1 cellular context compared by ENCODE assay signal in the genomic region with DNA sequence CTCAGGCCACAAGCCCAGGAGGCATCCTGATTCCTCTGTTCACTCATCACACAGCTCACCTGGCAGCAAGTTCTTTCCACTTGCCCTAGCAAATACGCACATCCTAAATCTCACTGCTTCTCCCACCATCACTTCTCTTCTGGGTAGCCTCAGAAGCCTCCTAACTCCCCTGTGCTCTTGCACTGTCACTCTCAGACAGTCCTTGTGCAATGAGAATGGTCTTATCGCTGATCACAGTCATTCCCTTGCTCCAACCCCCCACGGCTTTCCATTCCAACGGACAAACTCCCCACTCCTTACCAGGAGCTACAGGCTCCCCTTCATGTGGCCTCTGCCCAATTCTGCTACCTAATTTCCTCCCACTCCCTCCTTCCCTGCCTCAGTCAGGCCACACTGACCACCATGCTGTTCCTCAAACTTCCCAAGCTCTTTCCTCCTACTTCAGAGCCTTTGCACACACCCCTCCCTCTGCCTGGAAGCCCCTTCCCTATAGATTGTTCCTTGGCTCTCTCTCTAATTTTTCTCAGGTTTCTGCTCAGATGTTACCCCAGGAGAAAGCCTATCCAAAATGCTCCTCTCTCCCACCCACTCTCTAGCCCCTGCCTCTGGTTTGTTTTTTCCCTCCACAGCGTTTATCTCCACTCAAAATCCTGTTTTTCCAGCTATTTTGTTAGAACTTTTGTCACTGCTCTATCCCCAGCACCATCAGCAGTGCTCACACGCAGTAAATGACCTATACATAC.
TF ChIP-seq lines count a peak whose summit lies in the region.

No MANE protein-coding gene starts in this region.

TF ChIP-seq in WTC11, 78 proteins besides CTCF, POLR2A, EP300 and RAD21 (continued from another document):
- TF ChIP-seq, protein P1, sequence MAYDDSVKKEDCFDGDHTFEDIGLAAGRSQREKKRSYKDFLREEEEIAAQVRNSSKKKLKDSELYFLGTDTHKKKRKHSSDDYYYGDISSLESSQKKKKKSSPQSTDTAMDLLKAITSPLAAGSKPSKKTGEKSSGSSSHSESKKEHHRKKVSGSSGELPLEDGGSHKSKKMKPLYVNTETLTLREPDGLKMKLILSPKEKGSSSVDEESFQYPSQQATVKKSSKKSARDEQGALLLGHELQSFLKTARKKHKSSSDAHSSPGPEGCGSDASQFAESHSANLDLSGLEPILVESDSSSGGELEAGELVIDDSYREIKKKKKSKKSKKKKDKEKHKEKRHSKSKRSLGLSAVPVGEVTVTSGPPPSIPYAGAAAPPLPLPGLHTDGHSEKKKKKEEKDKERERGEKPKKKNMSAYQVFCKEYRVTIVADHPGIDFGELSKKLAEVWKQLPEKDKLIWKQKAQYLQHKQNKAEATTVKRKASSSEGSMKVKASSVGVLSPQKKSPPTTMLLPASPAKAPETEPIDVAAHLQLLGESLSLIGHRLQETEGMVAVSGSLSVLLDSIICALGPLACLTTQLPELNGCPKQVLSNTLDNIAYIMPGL (CRISPR knock-in tag; IDR thresholded peaks at IDR 0.05): no peak
- TF ChIP-seq, protein P2, sequence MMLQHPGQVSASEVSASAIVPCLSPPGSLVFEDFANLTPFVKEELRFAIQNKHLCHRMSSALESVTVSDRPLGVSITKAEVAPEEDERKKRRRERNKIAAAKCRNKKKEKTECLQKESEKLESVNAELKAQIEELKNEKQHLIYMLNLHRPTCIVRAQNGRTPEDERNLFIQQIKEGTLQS (CRISPR knock-in tag; conservative IDR thresholded peaks at IDR 0.05): no peak
- TF ChIP-seq ETV6 (CRISPR knock-in tag; IDR thresholded peaks at IDR 0.05) (no peak), ZNF232 (CRISPR knock-in tag; IDR thresholded peaks at IDR 0.05) (no peak), CREM (CRISPR knock-in tag; IDR thresholded peaks at IDR 0.05) (no peak), CREB1 (CRISPR knock-in tag; IDR thresholded peaks at IDR 0.05) (no peak), NFE2L1 (CRISPR knock-in tag; IDR thresholded peaks at IDR 0.05) (no peak)
